ENCODE assay signal across 2 cellular contexts in genomic region chr1:161738627-161739287, GRCh38.
A peak's percentile ranks its signal among the peaks of the same experiment; 100 is the strongest.
TF ChIP-seq lines count a peak whose summit lies in the region.

No MANE protein-coding gene starts in this region.

TF ChIP-seq in HEK293, 187 proteins besides CTCF, POLR2A, EP300 and RAD21:
- TF ChIP-seq BCL11B (tag by site-specific recombination; IDR thresholded peaks at IDR 0.05; ENCODE audit: low read depth) (no peak), ZNF626 (tag by site-specific recombination; IDR thresholded peaks at IDR 0.05) (no peak), ZNF654 (tag by site-specific recombination; IDR thresholded peaks at IDR 0.05; ENCODE audit: low read depth) (peak; percentile 96), ZNF10 (tag by site-specific recombination; IDR thresholded peaks at IDR 0.05) (no peak), ZNF837 (tag by site-specific recombination; IDR thresholded peaks at IDR 0.05) (no peak), ZBTB17 (tag by site-specific recombination; IDR thresholded peaks at IDR 0.05) (0 out of 2 replicates have a peak, but pooled peaks have one; percentile 29), ZBTB21 (tag by site-specific recombination; IDR thresholded peaks at IDR 0.05) (no peak), ZNF214 (tag by site-specific recombination; IDR thresholded peaks at IDR 0.05; ENCODE audit: borderline replicate concordance) (no peak), INSM2 (tag by site-specific recombination; IDR thresholded peaks at IDR 0.05) (no peak)
TF ChIP-seq in HEK293: peak in this region for 2.

TF ChIP-seq in HepG2, 621 proteins besides CTCF, POLR2A, EP300 and RAD21:
- TF ChIP-seq ZNF362 (CRISPR knock-in tag; IDR thresholded peaks at IDR 0.05; ENCODE audit: borderline replicate concordance): peak; percentile 78; the same call in 1 of the 2 replicates
- TF ChIP-seq TFE3 (CRISPR knock-in tag; IDR thresholded peaks at IDR 0.05): no peak
- TF ChIP-seq SMC3 (IDR thresholded peaks at IDR 0.05; ENCODE audit: low read length): peak; percentile 55; the same call in 1 of the 2 replicates
- TF ChIP-seq CBFB (CRISPR knock-in tag; IDR thresholded peaks at IDR 0.05): no peak
- no peak for TF ChIP-seq AHDC1 (CRISPR knock-in tag; IDR thresholded peaks at IDR 0.05; ENCODE audit: borderline replicate concordance)
- TF ChIP-seq ZBTB46 (CRISPR knock-in tag; IDR thresholded peaks at IDR 0.05; ENCODE audit: borderline replicate concordance): no peak
- TF ChIP-seq ZNF343 (CRISPR knock-in tag; IDR thresholded peaks at IDR 0.05): no peak
- no peak for TF ChIP-seq ZNF256 (CRISPR knock-in tag; conservative IDR thresholded peaks at IDR 0.05)
- peak; percentile 76 for TF ChIP-seq STAG1 (CRISPR knock-in tag; IDR thresholded peaks at IDR 0.05)
- no peak for TF ChIP-seq SAFB2 (CRISPR knock-in tag; IDR thresholded peaks at IDR 0.05; ENCODE audit: borderline replicate concordance, low read depth)
- TF ChIP-seq GMEB2 (CRISPR knock-in tag; IDR thresholded peaks at IDR 0.05; ENCODE audit: low read depth): no peak
